11 cellular contexts compared by ENCODE assay signal in the genomic region with DNA sequence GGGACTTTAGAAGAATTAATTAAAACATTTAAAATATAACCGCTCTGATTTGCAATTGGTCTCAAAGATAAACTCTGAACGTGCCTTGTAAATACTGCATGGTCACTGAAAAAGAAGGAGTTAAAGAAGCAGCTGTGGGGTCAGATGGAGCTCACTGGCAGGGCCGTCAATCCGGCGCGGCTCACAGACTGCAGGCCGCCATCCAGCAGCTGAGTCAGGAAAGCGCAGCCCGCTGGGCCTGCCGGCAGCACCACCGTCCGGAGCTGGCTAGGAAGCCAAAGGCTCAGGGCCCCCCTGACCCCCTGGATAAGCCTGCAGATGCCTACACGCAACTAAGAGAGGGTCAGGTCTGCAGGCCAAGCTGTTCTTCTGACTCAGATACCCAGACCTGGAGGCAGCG. TPM values are rescaled to one million over a fixed set of nuclear protein-coding genes. Genes with fewer than 3 reads are reported as not detected.
DNase-seq lines count a peak whose midpoint lies in the region; ATAC-seq and TF ChIP-seq lines count a peak whose summit lies in the region.
"Had no signal": no experiment of that assay in that cellular context is flagged by ENCODE, and none has a peak within 500 bp of the region (broad histone marks: within the 10 kb centered on the region; RNA-seq: fewer than 3 reads in every experiment).

No MANE protein-coding gene starts in this region.

- H3K27ac Mint-ChIP-seq in MCF 10A (ENCODE audit: low read depth, unreplicated experiment) = no peak overlapping the region
- H3K27ac Mint-ChIP-seq: naive thymus-derived CD8-positive, alpha-beta T cell had no signal

- peak overlapping the region; percentile 37 for H3K4me3 ChIP-seq in fibroblast of villous mesenchyme (ENCODE audit: low read depth, low read length)
- peak overlapping the region; percentile 28 to 39 for H3K4me3 ChIP-seq in vagina
- H3K4me3 ChIP-seq: BLaER1 had no signal

- no peak for TF ChIP-seq POLR2A in vagina (IDR thresholded peaks at IDR 0.05)

- H3K4me1 ChIP-seq in vagina = peaks cover 11% of the 10 kb centered on the region

- ATAC-seq in Right ventricle myocardium inferior = peak; percentile 59
- ATAC-seq: naive thymus-derived CD8-positive, alpha-beta T cell had no signal

- no peaks in the 10 kb centered on the region for H3K36me3 Mint-ChIP-seq in MCF 10A (ENCODE audit: insufficient read depth, unreplicated experiment)
- H3K36me3 Mint-ChIP-seq: naive thymus-derived CD8-positive, alpha-beta T cell had no signal

- H3K9me3 Mint-ChIP-seq in MCF 10A (ENCODE audit: unreplicated experiment) = no peaks in the 10 kb centered on the region
- H3K9me3 Mint-ChIP-seq: naive thymus-derived CD8-positive, alpha-beta T cell had no signal

- peaks cover 30% of the 10 kb centered on the region for H3K27me3 Mint-ChIP-seq in MCF 10A (ENCODE audit: insufficient read depth, unreplicated experiment)

- H3K27me3 ChIP-seq in vagina = no peaks in the 10 kb centered on the region
- H3K27me3 ChIP-seq: BLaER1 had no signal

- no peak for DNase-seq in Right ventricle myocardium inferior (ENCODE audit: missing footprints)
- DNase-seq in cardiac septum (ENCODE audit: low spot score) = no peak
- DNase-seq in fibroblast of villous mesenchyme (ENCODE audit: low read depth) = peak; percentile 64
- peak; percentile 54 for DNase-seq in myocyte (ENCODE audit: low read depth)
- peak; percentile 49 to 62 for DNase-seq in vagina (ENCODE audit: extremely low spot score in 2 of 2)
- no peak for DNase-seq in AML-193 (lab: John Stamatoyannopoulos, UW)
- no peak for DNase-seq in MCF 10A (ENCODE audit: unreplicated experiment)
- DNase-seq in NCI-H2107 treated with DMSO at 0.1 percent for 48 hours (lab: John Stamatoyannopoulos, UW; ENCODE audit: unreplicated experiment) = no peak
- DNase-seq: activated CD4-positive, alpha-beta T cell treated with anti-CD3 and anti-CD28 coated beads, Interleukin-2, amount 50 U/mL, for 1 hour; naive thymus-derived CD8-positive, alpha-beta T cell had no signal

- H3K4me3 Mint-ChIP-seq in MCF 10A (ENCODE audit: unreplicated experiment) = no peak overlapping the region
- H3K4me3 Mint-ChIP-seq: naive thymus-derived CD8-positive, alpha-beta T cell had no signal

- H3K27ac ChIP-seq in vagina = peak overlapping the region; percentile 5
- H3K27ac ChIP-seq: BLaER1 had no signal

- TF ChIP-seq CTCF in fibroblast of villous mesenchyme (IDR thresholded peaks at IDR 0.05; ENCODE audit: insufficient read depth, low read depth, low read length) = no peak
- peak in 1 of 3 experiments; percentile 1 for TF ChIP-seq CTCF in vagina (IDR thresholded peaks at IDR 0.05)
- no peak for TF ChIP-seq CTCF in MCF 10A (IDR thresholded peaks at IDR 0.05; ENCODE audit: unreplicated experiment)

- peaks cover 6% of the 10 kb centered on the region for H3K4me1 Mint-ChIP-seq in MCF 10A (ENCODE audit: insufficient read depth, unreplicated experiment)

- no peaks in the 10 kb centered on the region for H3K9me3 ChIP-seq in vagina
- H3K9me3 ChIP-seq: BLaER1 had no signal

- BruUV-seq in MCF 10A (replicated peaks; lab: Mats Ljungman, UMichigan) = no TSS peak

- intact Hi-C loops in Right ventricle myocardium inferior (cut with DNase I) (loop anchor here (2.0 kb wide), 1 partner anchor 224 kb away; no protein-coding TSS in a partner anchor), cardiac septum (cut with DNase I) (loop anchor here (2.0 kb wide), 2 partner anchors 72 to 224 kb away; no protein-coding TSS in a partner anchor), vagina (cut with DNase I) (no loop called here), MCF 10A (cut with micrococcal nuclease) (loop anchor here (5.0 kb wide), 1 partner anchor 226 kb away; no protein-coding TSS in a partner anchor)

- CTCF ChIA-PET in MCF 10A (lab: Yijun Ruan, JAX) = interaction anchor here (0.6 to 1.9 kb wide), 3 partner anchors 15 to 628 kb away, joined by 3 to 6 read pairs (median 3); no protein-coding TSS in a partner anchor

- POLR2A ChIA-PET in MCF 10A (lab: Yijun Ruan, JAX) = no interaction called here

- H3K36me3 ChIP-seq in vagina = no peaks in the 10 kb centered on the region
- H3K36me3 ChIP-seq: BLaER1 had no signal

RNA-seq across cellular contexts. Expression of gene FRMD1, which starts 54.2 kb away (rescaled TPM):
- total RNA-seq in Right ventricle myocardium inferior (0.41 TPM), cardiac septum (not detected), fibroblast of villous mesenchyme (not detected in 2 replicates), myocyte (not detected in 2 replicates), vagina (not detected), MCF 10A (2022) (not detected in 2 replicates)
- 0.18 TPM for polyA plus RNA-seq in myocyte (2012)
- total RNA-seq: naive thymus-derived CD8-positive, alpha-beta T cell had no signal
- polyA plus RNA-seq: naive thymus-derived CD8-positive, alpha-beta T cell had no signal

Comparison
In these comparisons a context has a peak if more than half of its experiments do, and no peak if none do; other contexts are left out.
1. DNase-seq: peak in fibroblast of villous mesenchyme (single experiment), myocyte (single experiment) and vagina (2 of 2); none in Right ventricle myocardium inferior (single experiment), cardiac septum (single experiment), AML-193 (0 of 2), MCF 10A (single experiment) and NCI-H2107 treated with DMSO at 0.1 percent for 48 hours (single experiment).